13 cellular contexts compared by ENCODE assay signal in genomic region chr5:67032921-67033664, GRCh38.
DNase-seq lines count a peak whose midpoint lies in the region; ATAC-seq and TF ChIP-seq lines count a peak whose summit lies in the region.
"Had no signal": no experiment of that assay in that cellular context is flagged by ENCODE, and none has a peak within 500 bp of the region (broad histone marks: within the 10 kb centered on the region; RNA-seq: fewer than 3 reads in every experiment).

No MANE protein-coding gene starts in this region.

- H3K27me3 Mint-ChIP-seq in CD4-positive, CD25-positive, alpha-beta regulatory T cell: no peaks in the 10 kb centered on the region
- no peaks in the 10 kb centered on the region for H3K27me3 Mint-ChIP-seq in chondrocyte (ENCODE audit: low read depth)
- H3K27me3 Mint-ChIP-seq in naive thymus-derived CD4-positive, alpha-beta T cell: no peaks in the 10 kb centered on the region
- peaks cover 1% of the 10 kb centered on the region for H3K27me3 Mint-ChIP-seq in glutamatergic neuron (ENCODE audit: unreplicated experiment)
- H3K27me3 Mint-ChIP-seq: CD8-positive, alpha-beta memory T cell had no signal

- no peak for DNase-seq in CD4-positive, CD25-positive, alpha-beta regulatory T cell
- DNase-seq in MV-4-11 (lab: John Stamatoyannopoulos, UW) (peak; percentile 95), chondrocyte (ENCODE audit: low spot score) (no peak), glutamatergic neuron (no peak)
- no peak for DNase-seq in naive thymus-derived CD4-positive, alpha-beta T cell
- DNase-seq: activated T-cell treated with anti-CD3 and anti-CD28 coated beads, Interleukin-2, amount 50 U/mL, for 1 hour; CD8-positive, alpha-beta memory T cell; esophagus squamous epithelium; NCI-H2227 treated with DMSO at 0.1 percent for 48 hours; Peyer's patch had no signal

- intact Hi-C loops in naive thymus-derived CD4-positive, alpha-beta T cell (cut with micrococcal nuclease): no loop called here

- no peaks in the 10 kb centered on the region for H3K36me3 ChIP-seq in CD4-positive, CD25-positive, alpha-beta regulatory T cell (ENCODE audit: control insufficient read depth, insufficient read depth, low read length)
- no peaks in the 10 kb centered on the region for H3K36me3 ChIP-seq in naive thymus-derived CD4-positive, alpha-beta T cell (ENCODE audit: control insufficient read depth in 2 of 3, insufficient read depth in 3 of 3, low read length in 3 of 3)
- H3K36me3 ChIP-seq: Peyer's patch had no signal

- TF ChIP-seq CTCF in chondrocyte (IDR thresholded peaks at IDR 0.05) (no peak), glutamatergic neuron (IDR thresholded peaks at IDR 0.05; ENCODE audit: partially characterized antibody, unreplicated experiment) (no peak)

- peak overlapping the region in 3 of 4 donors; percentile 5 to 52 (median 32) for H3K4me3 Mint-ChIP-seq in CD4-positive, CD25-positive, alpha-beta regulatory T cell
- no peak overlapping the region for H3K4me3 Mint-ChIP-seq in chondrocyte (ENCODE audit: unreplicated experiment)
- no peak overlapping the region for H3K4me3 Mint-ChIP-seq in naive thymus-derived CD4-positive, alpha-beta T cell
- no peak overlapping the region for H3K4me3 Mint-ChIP-seq in glutamatergic neuron (ENCODE audit: unreplicated experiment)
- H3K4me3 Mint-ChIP-seq: CD8-positive, alpha-beta memory T cell had no signal

- no peaks in the 10 kb centered on the region for H3K9me3 Mint-ChIP-seq in CD4-positive, CD25-positive, alpha-beta regulatory T cell
- H3K9me3 Mint-ChIP-seq in chondrocyte (ENCODE audit: low read depth) (no peaks in the 10 kb centered on the region), glutamatergic neuron (ENCODE audit: unreplicated experiment) (no peaks in the 10 kb centered on the region)
- peaks cover 0 to 5% (median 0%) of the 10 kb centered on the region in 11 donors for H3K9me3 Mint-ChIP-seq in naive thymus-derived CD4-positive, alpha-beta T cell
- H3K9me3 Mint-ChIP-seq: CD8-positive, alpha-beta memory T cell had no signal

- peak overlapping the region in 2 of 3 donors; percentile 57 to 65 for H3K27ac Mint-ChIP-seq in CD4-positive, CD25-positive, alpha-beta regulatory T cell
- H3K27ac Mint-ChIP-seq in chondrocyte (ENCODE audit: unreplicated experiment) (peak overlapping the region; percentile 41), glutamatergic neuron (ENCODE audit: unreplicated experiment) (no peak overlapping the region)
- peak overlapping the region in 1 of 9 donors; percentile 37 for H3K27ac Mint-ChIP-seq in naive thymus-derived CD4-positive, alpha-beta T cell

- no peaks in the 10 kb centered on the region for H3K27me3 ChIP-seq in CD4-positive, CD25-positive, alpha-beta regulatory T cell (ENCODE audit: control insufficient read depth, insufficient read depth, low read length)
- no peaks in the 10 kb centered on the region for H3K27me3 ChIP-seq in naive thymus-derived CD4-positive, alpha-beta T cell (ENCODE audit: control insufficient read depth in 2 of 2, insufficient read depth in 2 of 2, low read length in 2 of 2)
- H3K27me3 ChIP-seq: esophagus squamous epithelium, Peyer's patch had no signal

- ATAC-seq in CD4-positive, CD25-positive, alpha-beta regulatory T cell (ENCODE audit: low read depth in 2 of 2): no peak
- peak; percentile 70 for ATAC-seq in naive thymus-derived CD4-positive, alpha-beta T cell
- no peak for ATAC-seq in HG03095 (IDR thresholded peaks at IDR 0.05; ENCODE audit: unreplicated experiment)
- ATAC-seq in GM21576 (IDR thresholded peaks at IDR 0.05; ENCODE audit: unreplicated experiment): no peak
- no peak for ATAC-seq in HG02973 (IDR thresholded peaks at IDR 0.05; ENCODE audit: unreplicated experiment)

- H3K27ac ChIP-seq in CD4-positive, CD25-positive, alpha-beta regulatory T cell (ENCODE audit: insufficient read depth, low read length, poor library complexity, severe bottlenecking): no peak overlapping the region
- no peak overlapping the region for H3K27ac ChIP-seq in naive thymus-derived CD4-positive, alpha-beta T cell (ENCODE audit: low read depth, low read length)
- H3K27ac ChIP-seq: Peyer's patch had no signal

- peaks cover 40% of the 10 kb centered on the region for H3K4me1 ChIP-seq in CD4-positive, CD25-positive, alpha-beta regulatory T cell (ENCODE audit: control insufficient read depth, insufficient read depth, low read length, poor library complexity, severe bottlenecking)
- no peaks in the 10 kb centered on the region for H3K4me1 ChIP-seq in naive thymus-derived CD4-positive, alpha-beta T cell (ENCODE audit: control insufficient read depth in 2 of 2, insufficient read depth in 2 of 2, low read length in 2 of 2)

- peaks cover 5% of the 10 kb centered on the region for H3K36me3 Mint-ChIP-seq in CD4-positive, CD25-positive, alpha-beta regulatory T cell
- H3K36me3 Mint-ChIP-seq in chondrocyte (ENCODE audit: low read depth) (no peaks in the 10 kb centered on the region), glutamatergic neuron (ENCODE audit: unreplicated experiment) (no peaks in the 10 kb centered on the region)
- H3K36me3 Mint-ChIP-seq in naive thymus-derived CD4-positive, alpha-beta T cell: peaks cover 0 to 18% (median 11%) of the 10 kb centered on the region in 5 donors

- no peaks in the 10 kb centered on the region for H3K9me3 ChIP-seq in CD4-positive, CD25-positive, alpha-beta regulatory T cell (ENCODE audit: control insufficient read depth in 2 of 2, low read length in 2 of 2)
- H3K9me3 ChIP-seq in naive thymus-derived CD4-positive, alpha-beta T cell (ENCODE audit: control insufficient read depth in 2 of 3, low read length in 3 of 3): no peaks in the 10 kb centered on the region
- H3K9me3 ChIP-seq: esophagus squamous epithelium, Peyer's patch had no signal

- CTCF ChIA-PET in naive thymus-derived CD4-positive, alpha-beta T cell (lab: Charles Lee): no interaction called here

- POLR2A ChIA-PET in naive thymus-derived CD4-positive, alpha-beta T cell (lab: Charles Lee): no interaction called here

- H3K4me1 Mint-ChIP-seq in CD4-positive, CD25-positive, alpha-beta regulatory T cell: peaks cover 46 to 84% (median 69%) of the 10 kb centered on the region in 4 donors
- peaks cover 41% of the 10 kb centered on the region for H3K4me1 Mint-ChIP-seq in chondrocyte (ENCODE audit: low read depth)
- peaks cover 14 to 84% (median 77%) of the 10 kb centered on the region in 7 donors for H3K4me1 Mint-ChIP-seq in naive thymus-derived CD4-positive, alpha-beta T cell
- peaks cover 2% of the 10 kb centered on the region for H3K4me1 Mint-ChIP-seq in glutamatergic neuron (ENCODE audit: low read depth, unreplicated experiment)

- no peak overlapping the region for H3K4me3 ChIP-seq in CD4-positive, CD25-positive, alpha-beta regulatory T cell (ENCODE audit: low read depth, low read length)
- H3K4me3 ChIP-seq in naive thymus-derived CD4-positive, alpha-beta T cell (ENCODE audit: low read length): no peak overlapping the region
- H3K4me3 ChIP-seq: esophagus squamous epithelium, Peyer's patch had no signal

Comparison
In these comparisons a context has a peak if more than half of its experiments do, and no peak if none do; other contexts are left out.
1. H3K4me3 Mint-ChIP-seq: peak in CD4-positive, CD25-positive, alpha-beta regulatory T cell (3 of 4); none in chondrocyte (single experiment), naive thymus-derived CD4-positive, alpha-beta T cell (0 of 10) and glutamatergic neuron (single experiment).